In genomic region chr13:49833402-49833801, GRCh38 we compare ENCODE assay signal across 1 cellular context.
TF ChIP-seq lines count a peak whose summit lies in the region.

No MANE protein-coding gene starts in this region.

TF ChIP-seq in K562, 482 proteins besides CTCF, POLR2A, EP300 and RAD21 (continues in another document):
- TF ChIP-seq SMARCB1 (IDR thresholded peaks at IDR 0.05; ENCODE audit: insufficient read length, low read depth) = no peak
- TF ChIP-seq ZNF277 (CRISPR knock-in tag; IDR thresholded peaks at IDR 0.05; ENCODE audit: borderline replicate concordance) = no peak
- TF ChIP-seq KDM1A (IDR thresholded peaks at IDR 0.05) = 0 out of 4 replicates have a peak, but pooled peaks of 1 of the 2 experiments have one; percentile 21
- TF ChIP-seq MEF2D (tag; conservative IDR thresholded peaks at IDR 0.05; ENCODE audit: low read depth) = no peak
- no peak for TF ChIP-seq HMG20A (CRISPR knock-in tag; conservative IDR thresholded peaks at IDR 0.05)
- TF ChIP-seq ZNF384 (IDR thresholded peaks at IDR 0.05; ENCODE audit: low read depth, low read length) = no peak
- TF ChIP-seq TEAD4 (IDR thresholded peaks at IDR 0.05; ENCODE audit: low read length) = peak; percentile 65
- no peak for TF ChIP-seq TEAD4 (CRISPR knock-in tag; IDR thresholded peaks at IDR 0.05; ENCODE audit: borderline replicate concordance)
- no peak for TF ChIP-seq ZNF354B (CRISPR knock-in tag; IDR thresholded peaks at IDR 0.05)
- TF ChIP-seq ZBTB26 (CRISPR knock-in tag; IDR thresholded peaks at IDR 0.05) = no peak
- no peak for TF ChIP-seq ZNF232 (CRISPR knock-in tag; IDR thresholded peaks at IDR 0.05)
- TF ChIP-seq LCOR (CRISPR knock-in tag; IDR thresholded peaks at IDR 0.05) = no peak
- TF ChIP-seq TAF1 (IDR thresholded peaks at IDR 0.05; ENCODE audit: control insufficient read depth, extremely low read depth, insufficient read depth, low read length, severe bottlenecking) = no peak
- TF ChIP-seq ZBTB40 (IDR thresholded peaks at IDR 0.05) = no peak
- TF ChIP-seq ZBTB40 (CRISPR knock-in tag; IDR thresholded peaks at IDR 0.05) = no peak
- TF ChIP-seq MCM3 (IDR thresholded peaks at IDR 0.05) = no peak
- no peak for TF ChIP-seq ZNF3 (CRISPR knock-in tag; IDR thresholded peaks at IDR 0.05)
- no peak for TF ChIP-seq NFRKB (IDR thresholded peaks at IDR 0.05; ENCODE audit: low read depth)
- TF ChIP-seq CBFA2T2 (conservative IDR thresholded peaks at IDR 0.05) = peak; percentile 68
- no peak for TF ChIP-seq ZBTB12 (CRISPR knock-in tag; IDR thresholded peaks at IDR 0.05)
- peak; percentile 37; the same call in 1 of the 2 replicates for TF ChIP-seq KLF16 (IDR thresholded peaks at IDR 0.05)
- no peak for TF ChIP-seq ARHGAP35 (IDR thresholded peaks at IDR 0.05; ENCODE audit: partially characterized antibody)
- TF ChIP-seq BCLAF1 (IDR thresholded peaks at IDR 0.05; ENCODE audit: borderline replicate concordance in 1 of 2, control insufficient read depth in 1 of 2, low read depth in 2 of 2, low read length in 1 of 2) = no peak
- no peak for TF ChIP-seq NCOA6 (IDR thresholded peaks at IDR 0.05)
- no peak for TF ChIP-seq ZNF668 (CRISPR knock-in tag; IDR thresholded peaks at IDR 0.05)
- TF ChIP-seq CBFA2T3 (IDR thresholded peaks at IDR 0.05) = peak; percentile 80
- TF ChIP-seq DDX20 (tag; IDR thresholded peaks at IDR 0.05; ENCODE audit: low read depth) = no peak
- TF ChIP-seq TBP (optimal IDR thresholded peaks at IDR 0.05; ENCODE audit: low read depth, low read length) = no peak
- TF ChIP-seq KLF1 (tag; IDR thresholded peaks at IDR 0.05) = no peak
- TF ChIP-seq CBX3 (IDR thresholded peaks at IDR 0.05; ENCODE audit: borderline replicate concordance in 1 of 2, low read length in 2 of 2) = no peak
- TF ChIP-seq POLR2H (tag; IDR thresholded peaks at IDR 0.05; ENCODE audit: low read depth) = no peak
- TF ChIP-seq XRCC4 (IDR thresholded peaks at IDR 0.05; ENCODE audit: extremely low read depth, insufficient read depth, insufficient read length) = no peak
- no peak for TF ChIP-seq SRSF7 (optimal IDR thresholded peaks at IDR 0.05; ENCODE audit: low read depth, low read length)
- TF ChIP-seq EGR1 (conservative IDR thresholded peaks at IDR 0.05) = no peak
- no peak for TF ChIP-seq ILF3 (IDR thresholded peaks at IDR 0.05; ENCODE audit: borderline replicate concordance)
- TF ChIP-seq DMBX1 (CRISPR knock-in tag; IDR thresholded peaks at IDR 0.05; ENCODE audit: borderline replicate concordance) = no peak
- no peak for TF ChIP-seq PTRF (tag; IDR thresholded peaks at IDR 0.05)
- no peak for TF ChIP-seq NFIC (IDR thresholded peaks at IDR 0.05)
- TF ChIP-seq ARID1B (IDR thresholded peaks at IDR 0.05) = 0 out of 2 replicates have a peak, but pooled peaks have one; percentile 46
- TF ChIP-seq RERE (CRISPR knock-in tag; IDR thresholded peaks at IDR 0.05; ENCODE audit: borderline replicate concordance) = no peak
- TF ChIP-seq ZNF445 (CRISPR knock-in tag; IDR thresholded peaks at IDR 0.05; ENCODE audit: low read depth) = no peak
- TF ChIP-seq NR2C1 (IDR thresholded peaks at IDR 0.05) = no peak
- no peak for TF ChIP-seq NR2C1 (tag; IDR thresholded peaks at IDR 0.05)
- no peak for TF ChIP-seq FOXK2 (conservative IDR thresholded peaks at IDR 0.05 in 1 of 2, IDR thresholded peaks at IDR 0.05 in 1 of 2; ENCODE audit: low read depth in 2 of 2)
- TF ChIP-seq ASH1L (IDR thresholded peaks at IDR 0.05; ENCODE audit: borderline replicate concordance, low read depth, partially characterized antibody) = no peak
